In the genomic region with DNA sequence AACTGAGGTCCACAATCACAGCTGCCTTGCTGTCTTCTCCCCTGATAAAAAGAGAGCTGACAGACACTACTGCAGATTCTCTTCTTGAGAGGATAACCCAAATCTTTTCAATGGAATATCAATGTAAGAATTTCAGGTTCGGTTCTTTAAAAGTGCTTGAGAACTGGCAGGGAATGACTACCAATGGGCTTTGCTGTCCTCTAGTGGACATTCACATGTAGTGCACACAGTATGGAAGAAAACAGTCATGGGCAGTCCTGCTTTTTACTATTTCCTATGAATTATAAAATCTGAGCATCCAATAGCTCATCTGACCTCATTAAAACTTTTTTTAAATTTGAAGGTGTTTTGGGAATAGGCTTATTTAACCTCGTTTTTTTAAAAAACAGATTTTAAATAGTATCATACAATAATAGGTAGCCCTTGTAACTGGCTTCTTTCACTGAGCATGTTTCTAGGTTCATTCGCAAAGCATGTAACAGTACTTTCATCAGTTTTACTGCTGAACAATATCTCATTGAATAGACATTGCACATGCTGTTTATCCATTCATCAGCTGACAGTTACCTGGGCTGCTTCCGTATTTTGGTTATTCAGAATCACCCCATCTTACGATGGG, we compare ENCODE assay signal across 8 cellular contexts. TPM values are rescaled to one million over a fixed set of nuclear protein-coding genes. Genes with fewer than 3 reads are reported as not detected.
A peak's percentile ranks its signal among the peaks of the same experiment; 100 is the strongest.
DNase-seq lines count a peak whose midpoint lies in the region; ATAC-seq and TF ChIP-seq lines count a peak whose summit lies in the region.

No MANE protein-coding gene starts in this region.

- H3K4me1 ChIP-seq in foreskin keratinocyte (no peaks in the 10 kb centered on the region), ovary (ENCODE audit: insufficient read depth) (peaks cover 4% of the 10 kb centered on the region)

- no peak overlapping the region for H3K4me3 Mint-ChIP-seq in T-helper 17 cell

- no peak overlapping the region for H3K27ac Mint-ChIP-seq in activated naive CD4-positive, alpha-beta T cell treated with anti-CD3 and anti-CD28 coated beads, Interleukin-2, amount 50 U/mL, for 72 hours
- no peak overlapping the region for H3K27ac Mint-ChIP-seq in T-helper 17 cell

- no peaks in the 10 kb centered on the region for H3K27me3 Mint-ChIP-seq in T-helper 17 cell

- no peaks in the 10 kb centered on the region for H3K27me3 ChIP-seq in foreskin keratinocyte
- H3K27me3 ChIP-seq in ovary: no peaks in the 10 kb centered on the region

- DNase-seq in activated naive CD4-positive, alpha-beta T cell treated with anti-CD3 and anti-CD28 coated beads, Interleukin-2, amount 50 U/mL, for 72 hours (ENCODE audit: low spot score in 2 of 2): no peak
- DNase-seq in activated naive CD4-positive, alpha-beta T cell treated with anti-CD3 and anti-CD28 coated beads, Interleukin-2, amount 50 U/mL, for 16 hours: no peak
- DNase-seq in NCI-H1092 (lab: John Stamatoyannopoulos, UW) (peak; percentile 34), T-helper 17 cell (no peak), foreskin keratinocyte (peak in 1 of 2 donors; percentile 29), ovary (peak in 1 of 5 donors; percentile 38)

- H3K9me3 ChIP-seq in T-helper 17 cell (ENCODE audit: control insufficient read depth, low read length, poor library complexity, severe bottlenecking): no peaks in the 10 kb centered on the region
- H3K9me3 ChIP-seq in ovary: no peaks in the 10 kb centered on the region

- TF ChIP-seq CTCF in foreskin keratinocyte (conservative IDR thresholded peaks at IDR 0.05): peak; percentile 96
- TF ChIP-seq CTCF in ovary (IDR thresholded peaks at IDR 0.05): peak; percentile 78 to 94 (median 92)

- no peak for TF ChIP-seq EP300 in ovary (IDR thresholded peaks at IDR 0.05)

- no peak overlapping the region for H3K4me3 ChIP-seq in ovary

- peaks cover 7% of the 10 kb centered on the region for H3K4me1 Mint-ChIP-seq in T-helper 17 cell

- H3K27ac ChIP-seq in foreskin keratinocyte (no peak overlapping the region), ovary (no peak overlapping the region)

- no peaks in the 10 kb centered on the region for H3K9me3 Mint-ChIP-seq in activated naive CD4-positive, alpha-beta T cell treated with anti-CD3 and anti-CD28 coated beads, Interleukin-2, amount 50 U/mL, for 72 hours

- WGBS in ovary, 3 donors: 56 to 58% (median 57%) methylated on average over 5 of the region's 5 CpGs

- no peaks in the 10 kb centered on the region for H3K36me3 ChIP-seq in ovary

- ATAC-seq in activated naive CD4-positive, alpha-beta T cell treated with anti-CD3 and anti-CD28 coated beads, Interleukin-2, amount 50 U/mL, for 72 hours: peak; percentile 54 to 68
- ATAC-seq in T-helper 17 cell (peak; percentile 79), foreskin keratinocyte (peak; percentile 42), GM21576 (IDR thresholded peaks at IDR 0.05; ENCODE audit: unreplicated experiment) (no peak), GM18867 (IDR thresholded peaks at IDR 0.05; ENCODE audit: unreplicated experiment) (no peak)

- TF ChIP-seq POLR2A in ovary (IDR thresholded peaks at IDR 0.05): no peak

- peaks cover 21 to 24% of the 10 kb centered on the region in 2 donors for H3K36me3 Mint-ChIP-seq in activated naive CD4-positive, alpha-beta T cell treated with anti-CD3 and anti-CD28 coated beads, Interleukin-2, amount 50 U/mL, for 72 hours
- H3K36me3 Mint-ChIP-seq in T-helper 17 cell (ENCODE audit: low read depth): peaks cover 10% of the 10 kb centered on the region

- intact Hi-C loops in ovary (cut with DNase I): loop anchor here in 2 of 4 donors (5.0 to 10.0 kb wide), 2 partner anchors 107 to 110 kb away; no protein-coding TSS in a partner anchor

RNA-seq across cellular contexts. Expression of a gene that starts 18.3 kb away (rescaled TPM):
- under 1 TPM; 0.09 to 0.23 TPM for total RNA-seq in activated naive CD4-positive, alpha-beta T cell treated with anti-CD3 and anti-CD28 coated beads, Interleukin-2, amount 50 U/mL, for 72 hours
- total RNA-seq in T-helper 17 cell (not detected), foreskin keratinocyte (0.25 and 0.34 TPM in 2 replicates), ovary (under 1 TPM; 0.12 to 0.57 (median 0.18) TPM)
- polyA plus RNA-seq in foreskin keratinocyte (0.32 and 0.41 TPM in 2 replicates), ovary (under 1 TPM in 1 of 2 donors, not detected in 1; 0.19 TPM)

Comparison
In these comparisons a context has a peak if more than half of its experiments do, and no peak if none do; other contexts are left out.
1. ATAC-seq: peak in activated naive CD4-positive, alpha-beta T cell treated with anti-CD3 and anti-CD28 coated beads, Interleukin-2, amount 50 U/mL, for 72 hours (2 of 2), T-helper 17 cell (single experiment) and foreskin keratinocyte (single experiment); none in GM21576 (single experiment) and GM18867 (single experiment).